1 cellular context compared by ENCODE assay signal in genomic region chr20:61719691-61720347, GRCh38.
TF ChIP-seq lines count a peak whose summit lies in the region.

No MANE protein-coding gene starts in this region.

TF ChIP-seq in H1, 55 proteins besides CTCF, POLR2A, EP300 and RAD21:
- TF ChIP-seq ATF3 (IDR thresholded peaks at IDR 0.05; ENCODE audit: insufficient read depth, low read depth, low read length) (no peak), CTBP2 (IDR thresholded peaks at IDR 0.05; ENCODE audit: borderline replicate concordance, insufficient read depth, insufficient read length, low read length) (no peak), RXRA (IDR thresholded peaks at IDR 0.05; ENCODE audit: insufficient read depth, low read depth, low read length) (no peak), KDM5A (IDR thresholded peaks at IDR 0.05; ENCODE audit: low read length) (no peak), E2F6 (IDR thresholded peaks at IDR 0.05) (peak; percentile 24; the same call in 1 of the 2 replicates), CBX5 (IDR thresholded peaks at IDR 0.05; ENCODE audit: low read depth, low read length) (no peak), TAF7 (optimal IDR thresholded peaks at IDR 0.05; ENCODE audit: borderline replicate concordance, low read depth, low read length) (no peak), USF2 (IDR thresholded peaks at IDR 0.05; ENCODE audit: low read length) (no peak)
